ENCODE assay signal across 8 cellular contexts in the genomic region with DNA sequence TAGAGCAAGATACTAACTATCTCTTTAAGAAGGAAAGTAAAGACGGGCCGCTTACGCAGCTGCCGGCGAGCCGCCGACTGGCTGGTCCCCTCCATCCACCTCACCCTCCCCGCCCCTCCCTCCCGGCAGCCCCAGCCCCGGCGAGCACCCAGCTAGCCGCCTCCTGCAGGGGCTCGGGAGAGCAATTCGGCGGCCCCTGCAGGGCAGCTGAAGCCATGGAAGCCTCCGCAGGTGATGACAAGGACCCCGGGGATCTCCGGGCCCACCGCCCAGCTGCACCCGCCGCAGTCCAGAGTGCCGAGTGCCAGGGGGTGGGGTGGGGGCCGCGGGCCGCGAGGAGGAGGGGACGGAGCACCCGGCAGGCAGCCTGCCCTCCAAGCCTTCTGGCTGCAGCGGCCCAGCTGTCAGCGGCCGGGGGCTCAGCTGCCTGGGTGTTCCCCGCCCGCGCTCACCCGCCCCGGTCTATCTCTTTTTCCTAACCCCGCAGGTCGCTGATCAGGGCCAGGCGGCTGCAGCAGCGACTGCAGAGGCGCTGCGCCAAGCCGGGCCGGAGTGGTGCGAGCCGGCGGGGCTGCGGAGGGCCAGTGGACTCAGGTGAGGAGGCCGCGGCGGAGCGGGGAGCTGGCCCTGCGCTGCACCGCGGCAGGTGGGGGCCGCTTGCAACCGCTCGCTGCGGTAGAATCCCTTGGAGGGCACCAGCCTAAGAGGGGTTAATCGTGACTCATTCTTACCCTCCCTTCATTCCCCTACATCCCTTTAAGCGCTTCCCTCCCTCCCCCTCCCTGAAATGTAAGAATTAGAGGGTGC. TPM values are rescaled to one million over a fixed set of nuclear protein-coding genes. Genes with fewer than 3 reads are reported as not detected.
A peak's percentile ranks its signal among the peaks of the same experiment; 100 is the strongest.
DNase-seq lines count a peak whose midpoint lies in the region; ATAC-seq lines count a peak whose summit lies in the region.

A gene with protein sequence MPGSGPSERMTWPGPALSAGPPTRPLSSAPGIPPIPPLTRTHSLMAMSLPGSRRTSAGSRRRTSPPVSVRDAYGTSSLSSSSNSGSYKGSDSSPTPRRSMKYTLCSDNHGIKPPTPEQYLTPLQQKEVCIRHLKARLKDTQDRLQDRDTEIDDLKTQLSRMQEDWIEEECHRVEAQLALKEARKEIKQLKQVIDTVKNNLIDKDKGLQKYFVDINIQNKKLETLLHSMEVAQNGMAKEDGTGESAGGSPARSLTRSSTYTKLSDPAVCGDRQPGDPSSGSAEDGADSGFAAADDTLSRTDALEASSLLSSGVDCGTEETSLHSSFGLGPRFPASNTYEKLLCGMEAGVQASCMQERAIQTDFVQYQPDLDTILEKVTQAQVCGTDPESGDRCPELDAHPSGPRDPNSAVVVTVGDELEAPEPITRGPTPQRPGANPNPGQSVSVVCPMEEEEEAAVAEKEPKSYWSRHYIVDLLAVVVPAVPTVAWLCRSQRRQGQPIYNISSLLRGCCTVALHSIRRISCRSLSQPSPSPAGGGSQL (plus strand): TSS at position 128 of the 807 bp plus-strand sequence. CDS start 29,946 bp downstream, outside the sequence.

- H3K9ac ChIP-seq in BLaER1 treated with 17β-estradiol and CSF1 and Interleukin-3, amounts not matched to agents 10 nM and 100 nM, result peak within 1 kb of the TSS; percentile 30 to 71 (median 54); a peak in 19 of 22 replicates

- ATAC-seq in GM21717 (IDR thresholded peaks at IDR 0.05; ENCODE audit: unreplicated experiment), result peak; percentile 67

- no peaks in the 10 kb centered on the region; a peak in 1 of 22 replicates for H4K20me1 ChIP-seq in BLaER1 treated with 17β-estradiol and CSF1 and Interleukin-3, amounts not matched to agents 10 nM and 100 nM

- peaks cover 32 to 42% (median 34%) of the 10 kb centered on the region in 11 experiments for H3K27me3 ChIP-seq in BLaER1 treated with 17β-estradiol and CSF1 and Interleukin-3, amounts not matched to agents 10 nM and 100 nM

- H3K36me3 ChIP-seq in BLaER1 treated with 17β-estradiol and CSF1 and Interleukin-3, amounts not matched to agents 10 nM and 100 nM, result peaks cover 0 to 5% (median 0%) of the 10 kb centered on the region in 11 experiments; a peak in 1 of 22 replicates

- peak within 1 kb of the TSS; percentile 92 to 99 (median 95) for H3K4me2 ChIP-seq in BLaER1 treated with 17β-estradiol and CSF1 and Interleukin-3, amounts not matched to agents 10 nM and 100 nM

- peaks cover 18 to 21% (median 19%) of the 10 kb centered on the region in 11 experiments for H3K9me3 ChIP-seq in BLaER1 treated with 17β-estradiol and CSF1 and Interleukin-3, amounts not matched to agents 10 nM and 100 nM (replicated peaks in 1 of 11)

- no peak within 1 kb of the TSS for H3K27ac ChIP-seq in BLaER1 treated with 17β-estradiol and CSF1 and Interleukin-3, amounts not matched to agents 10 nM and 100 nM

- H3K4me1 ChIP-seq in BLaER1 treated with 17β-estradiol and CSF1 and Interleukin-3, amounts not matched to agents 10 nM and 100 nM, result peaks cover 0 to 15% (median 8%) of the 10 kb centered on the region in 10 experiments; a peak in 14 of 20 replicates

- peak within 1 kb of the TSS; percentile 56 to 75 (median 64) for H3K4me3 ChIP-seq in BLaER1 treated with 17β-estradiol and CSF1 and Interleukin-3, amounts not matched to agents 10 nM and 100 nM

- DNase-seq in NCI-H2196 (lab: John Stamatoyannopoulos, UW; ENCODE audit: unreplicated experiment), result peak; percentile 54
- peak; percentile 37 to 61 for DNase-seq in activated CD4-positive, alpha-beta T cell treated with anti-CD3 and anti-CD28 coated beads, Interleukin-2, amount 50 U/mL, for 24 hours (ENCODE audit: low read depth in 1 of 2, low spot score in 1 of 2)
- peak; percentile 43 for DNase-seq in dedifferentiated amniotic fluid mesenchymal stem cell (ENCODE audit: extremely low spot score)
- peak; percentile 85 for DNase-seq in left kidney (ENCODE audit: low read depth, low spot score)
- DNase-seq in stimulated activated CD4-positive, alpha-beta T cell treated with anti-CD3 and anti-CD28 coated beads, Interleukin-1b, Interleukin-23, amount 100 ng/mL, for 4 hours (ENCODE audit: low read depth in 2 of 2), result peak; percentile 44 to 63
- DNase-seq in mesenteric fat pad (ENCODE audit: low spot score), result no peak

RNA-seq across cellular contexts. Expression of the gene that starts here (rescaled TPM):
- total RNA-seq in mesenteric fat pad, result 4.9 TPM
